ENCODE assay signal across 16 cellular contexts in genomic region chr4:8383451-8384160, GRCh38. TPM values are rescaled to one million over a fixed set of nuclear protein-coding genes. Genes with fewer than 3 reads are reported as not detected.
DNase-seq lines count a peak whose midpoint lies in the region; ATAC-seq, FAIRE-seq and TF ChIP-seq lines count a peak whose summit lies in the region.
"Had no signal": no experiment of that assay in that cellular context is flagged by ENCODE, and none has a peak within 500 bp of the region (broad histone marks: within the 10 kb centered on the region; RNA-seq: fewer than 3 reads in every experiment).

No MANE protein-coding gene starts in this region.

- peaks cover 24% of the 10 kb centered on the region for H3K36me3 Mint-ChIP-seq in astrocyte (ENCODE audit: low read depth, unreplicated experiment)
- H3K36me3 Mint-ChIP-seq in natural killer cell treated with Interleukin-12 subunit alpha and Interleukin-12 subunit beta and Interleukin-15 and Interleukin-18, amount 100 ng/mL, for 72 hours, result no peaks in the 10 kb centered on the region

- no peaks in the 10 kb centered on the region for H3K9me3 Mint-ChIP-seq in astrocyte (ENCODE audit: unreplicated experiment)
- no peaks in the 10 kb centered on the region for H3K9me3 Mint-ChIP-seq in natural killer cell treated with Interleukin-12 subunit alpha and Interleukin-12 subunit beta and Interleukin-15 and Interleukin-18, amount 100 ng/mL, for 72 hours
- H3K9me3 Mint-ChIP-seq: activated naive CD4-positive, alpha-beta T cell treated with anti-CD3 and anti-CD28 coated beads, Interleukin-2, amount 50 U/mL, for 24 hours; naive thymus-derived CD8-positive, alpha-beta T cell had no signal

- no peaks in the 10 kb centered on the region for H3K27me3 Mint-ChIP-seq in astrocyte (ENCODE audit: low read depth, unreplicated experiment)
- H3K27me3 Mint-ChIP-seq in natural killer cell treated with Interleukin-12 subunit alpha and Interleukin-12 subunit beta and Interleukin-15 and Interleukin-18, amount 100 ng/mL, for 72 hours, result no peaks in the 10 kb centered on the region
- H3K27me3 Mint-ChIP-seq: activated naive CD4-positive, alpha-beta T cell treated with anti-CD3 and anti-CD28 coated beads, Interleukin-2, amount 50 U/mL, for 24 hours; naive thymus-derived CD8-positive, alpha-beta T cell had no signal

- peak overlapping the region; percentile 68 to 99 (median 93) for H3K4me2 ChIP-seq in BLaER1 treated with 17β-estradiol and CSF1 and Interleukin-3, amounts not matched to agents 10 nM and 100 nM
- no peak overlapping the region for H3K4me2 ChIP-seq in astrocyte (ENCODE audit: low read length)

- no peak for TF ChIP-seq POLR2A in Peyer's patch (IDR thresholded peaks at IDR 0.05)

- H3K4me3 ChIP-seq in BLaER1 treated with 17β-estradiol and CSF1 and Interleukin-3, amounts not matched to agents 10 nM and 100 nM, result peak overlapping the region in 6 of 10 experiments; percentile 1 to 56 (median 37); a peak in 12 of 20 replicates
- H3K4me3 ChIP-seq in astrocyte (ENCODE audit: insufficient read depth, low read depth, low read length), result no peak overlapping the region
- H3K4me3 ChIP-seq in iPS-15b (ENCODE audit: low read depth, low read length), result no peak overlapping the region
- H3K4me3 ChIP-seq in rectal smooth muscle tissue (ENCODE audit: low read length), result no peak overlapping the region
- H3K4me3 ChIP-seq in Peyer's patch, result no peak overlapping the region

- H3K4me1 ChIP-seq in BLaER1 treated with 17β-estradiol and CSF1 and Interleukin-3, amounts not matched to agents 10 nM and 100 nM, result peaks cover 60 to 100% (median 98%) of the 10 kb centered on the region in 10 experiments
- H3K4me1 ChIP-seq in astrocyte (ENCODE audit: insufficient read depth, low read length), result no peaks in the 10 kb centered on the region
- no peaks in the 10 kb centered on the region for H3K4me1 ChIP-seq in iPS-15b (ENCODE audit: control insufficient read depth, insufficient read depth, low read length)
- H3K4me1 ChIP-seq in rectal smooth muscle tissue (ENCODE audit: control insufficient read depth, insufficient read depth, low read length), result peaks cover 12% of the 10 kb centered on the region
- H3K4me1 ChIP-seq in Peyer's patch, result no peaks in the 10 kb centered on the region

- peak overlapping the region in 10 of 11 experiments; percentile 2 to 83 (median 68); a peak in 18 of 22 replicates for H3K9ac ChIP-seq in BLaER1 treated with 17β-estradiol and CSF1 and Interleukin-3, amounts not matched to agents 10 nM and 100 nM
- H3K9ac ChIP-seq in astrocyte (ENCODE audit: low read length), result no peak overlapping the region
- H3K9ac ChIP-seq in iPS-15b (ENCODE audit: low read depth, low read length), result peak overlapping the region; percentile 5
- no peak overlapping the region for H3K9ac ChIP-seq in rectal smooth muscle tissue (ENCODE audit: low read length)

- no peak overlapping the region for H3K4me3 Mint-ChIP-seq in astrocyte (ENCODE audit: unreplicated experiment)
- H3K4me3 Mint-ChIP-seq in natural killer cell treated with Interleukin-12 subunit alpha and Interleukin-12 subunit beta and Interleukin-15 and Interleukin-18, amount 100 ng/mL, for 72 hours, result no peak overlapping the region
- H3K4me3 Mint-ChIP-seq: activated naive CD4-positive, alpha-beta T cell treated with anti-CD3 and anti-CD28 coated beads, Interleukin-2, amount 50 U/mL, for 24 hours; naive thymus-derived CD8-positive, alpha-beta T cell had no signal

- peaks cover 7% of the 10 kb centered on the region for H3K4me1 Mint-ChIP-seq in astrocyte (ENCODE audit: low read depth, unreplicated experiment)
- H3K4me1 Mint-ChIP-seq in natural killer cell treated with Interleukin-12 subunit alpha and Interleukin-12 subunit beta and Interleukin-15 and Interleukin-18, amount 100 ng/mL, for 72 hours (ENCODE audit: low read depth in 2 of 2), result peaks cover 0 to 3% of the 10 kb centered on the region in 2 donors
- H3K4me1 Mint-ChIP-seq: activated naive CD4-positive, alpha-beta T cell treated with anti-CD3 and anti-CD28 coated beads, Interleukin-2, amount 50 U/mL, for 24 hours had no signal

- no peaks in the 10 kb centered on the region; a peak in 1 of 22 replicates for H4K20me1 ChIP-seq in BLaER1 treated with 17β-estradiol and CSF1 and Interleukin-3, amounts not matched to agents 10 nM and 100 nM
- peaks cover 41% of the 10 kb centered on the region for H4K20me1 ChIP-seq in astrocyte (ENCODE audit: insufficient read depth, low read length)

- no peak for FAIRE-seq in astrocyte (lab: Jason Lieb, UNC)

- no peak for ATAC-seq in natural killer cell treated with Interleukin-12 subunit alpha and Interleukin-12 subunit beta and Interleukin-15 and Interleukin-18, amount 100 ng/mL, for 72 hours
- ATAC-seq: naive thymus-derived CD8-positive, alpha-beta T cell had no signal

- H3K36me3 ChIP-seq in BLaER1 treated with 17β-estradiol and CSF1 and Interleukin-3, amounts not matched to agents 10 nM and 100 nM, result peaks cover 0 to 29% (median 7%) of the 10 kb centered on the region in 11 experiments; a peak in 12 of 22 replicates
- H3K36me3 ChIP-seq in astrocyte (ENCODE audit: insufficient read depth, low read length), result no peaks in the 10 kb centered on the region
- peaks cover 3% of the 10 kb centered on the region for H3K36me3 ChIP-seq in iPS-15b (ENCODE audit: control insufficient read depth, insufficient read depth, low read length)
- peaks cover 12% of the 10 kb centered on the region for H3K36me3 ChIP-seq in rectal smooth muscle tissue (ENCODE audit: control insufficient read depth, insufficient read depth, low read length)
- peaks cover 0 to 17% (median 0%) of the 10 kb centered on the region in 3 donors for H3K36me3 ChIP-seq in Peyer's patch

- H3K79me2 ChIP-seq in astrocyte (ENCODE audit: insufficient read depth, low read length), result no peaks in the 10 kb centered on the region

- H3K27me3 ChIP-seq in BLaER1 treated with 17β-estradiol and CSF1 and Interleukin-3, amounts not matched to agents 10 nM and 100 nM, result peaks cover 0 to 18% (median 0%) of the 10 kb centered on the region in 11 experiments; a peak in 4 of 22 replicates
- no peaks in the 10 kb centered on the region for H3K27me3 ChIP-seq in astrocyte (ENCODE audit: insufficient read depth, low read length)
- H3K27me3 ChIP-seq in iPS-15b (ENCODE audit: control insufficient read depth, insufficient read depth, low read length), result no peaks in the 10 kb centered on the region
- H3K27me3 ChIP-seq in rectal smooth muscle tissue (ENCODE audit: control insufficient read depth, insufficient read depth, low read length), result no peaks in the 10 kb centered on the region
- no peaks in the 10 kb centered on the region for H3K27me3 ChIP-seq in Peyer's patch

- peak overlapping the region; percentile 12 for H3K27ac Mint-ChIP-seq in astrocyte (ENCODE audit: unreplicated experiment)
- no peak overlapping the region for H3K27ac Mint-ChIP-seq in natural killer cell treated with Interleukin-12 subunit alpha and Interleukin-12 subunit beta and Interleukin-15 and Interleukin-18, amount 100 ng/mL, for 72 hours
- H3K27ac Mint-ChIP-seq: activated naive CD4-positive, alpha-beta T cell treated with anti-CD3 and anti-CD28 coated beads, Interleukin-2, amount 50 U/mL, for 24 hours; naive thymus-derived CD8-positive, alpha-beta T cell had no signal

- no peak overlapping the region for H2AFZ ChIP-seq in astrocyte (ENCODE audit: low read depth, low read length)

- TF ChIP-seq CTCF in astrocyte (IDR thresholded peaks at IDR 0.05; ENCODE audit: insufficient read depth, low read depth, low read length) (no peak), Peyer's patch (IDR thresholded peaks at IDR 0.05) (no peak)

- peak overlapping the region in 10 of 11 experiments; percentile 23 to 92 (median 81); a peak in 20 of 22 replicates for H3K27ac ChIP-seq in BLaER1 treated with 17β-estradiol and CSF1 and Interleukin-3, amounts not matched to agents 10 nM and 100 nM
- H3K27ac ChIP-seq in astrocyte (ENCODE audit: low read depth, low read length) (no peak overlapping the region), rectal smooth muscle tissue (ENCODE audit: low read depth, low read length) (peak overlapping the region; percentile 55), Peyer's patch (no peak overlapping the region)

- no peaks in the 10 kb centered on the region for H3K9me3 ChIP-seq in BLaER1 treated with 17β-estradiol and CSF1 and Interleukin-3, amounts not matched to agents 10 nM and 100 nM (replicated peaks in 1 of 11)
- H3K9me3 ChIP-seq in astrocyte (ENCODE audit: insufficient read depth, low read depth, low read length) (no peaks in the 10 kb centered on the region), iPS-15b (ENCODE audit: control insufficient read depth, insufficient read depth, low read length) (no peaks in the 10 kb centered on the region), Peyer's patch (no peaks in the 10 kb centered on the region)

- DNase-seq in astrocyte (ENCODE audit: low read depth) (peak; percentile 57), NCI-H2107 treated with DMSO at 0.1 percent for 48 hours (lab: John Stamatoyannopoulos, UW; ENCODE audit: unreplicated experiment) (no peak), OCI-M2 (lab: John Stamatoyannopoulos, UW; ENCODE audit: unreplicated experiment) (no peak), Peyer's patch (no peak)
- DNase-seq in natural killer cell treated with Interleukin-12 subunit alpha and Interleukin-12 subunit beta and Interleukin-15 and Interleukin-18, amount 100 ng/mL, for 72 hours (ENCODE audit: low spot score), result no peak
- DNase-seq: DMS153; naive thymus-derived CD8-positive, alpha-beta T cell; NCI-H1417 treated with DMSO at 0.1 percent for 48 hours; NCI-H526 treated with DMSO at 0.1 percent for 48 hours; SIG-M5; stimulated activated CD4-positive, alpha-beta T cell treated with anti-CD3 and anti-CD28 coated beads, Interleukin-15, amount 100 ng/mL, for 24 hours; stimulated activated CD8-positive, alpha-beta memory T cell treated with anti-CD3 and anti-CD28 coated beads, Interleukin-4, amount 100 ng/mL, for 48 hours had no signal

RNA-seq across cellular contexts. Expression of gene ACOX3, which starts 56.9 kb away (rescaled TPM):
- total RNA-seq in astrocyte, result 45.6 and 54.6 TPM in 2 replicates
- total RNA-seq in natural killer cell treated with Interleukin-12 subunit alpha and Interleukin-12 subunit beta and Interleukin-15 and Interleukin-18, amount 100 ng/mL, for 72 hours, result 10 to 100 TPM; 19.9 to 22.2 TPM
- 10 to 100 TPM; 17.2 to 95.7 (median 43.7) TPM for total RNA-seq in Peyer's patch

RNA-seq across cellular contexts. Expression of gene TRMT44, which starts 57.0 kb away (rescaled TPM):
- total RNA-seq in astrocyte (12.2 and 18.0 TPM in 2 replicates), Peyer's patch (10 to 100 TPM; 16.8 to 31.6 (median 28.1) TPM)
- total RNA-seq in natural killer cell treated with Interleukin-12 subunit alpha and Interleukin-12 subunit beta and Interleukin-15 and Interleukin-18, amount 100 ng/mL, for 72 hours, result 10 to 100 TPM; 23.8 to 57.1 TPM

Comparison
In these comparisons a context has a peak if more than half of its experiments do, and no peak if none do; other contexts are left out.
1. H3K27ac ChIP-seq: peak in BLaER1 treated with 17β-estradiol and CSF1 and Interleukin-3, amounts not matched to agents 10 nM and 100 nM (10 of 11) and rectal smooth muscle tissue (single experiment); none in astrocyte (single experiment) and Peyer's patch (0 of 4).
2. H3K4me3 ChIP-seq: peak in BLaER1 treated with 17β-estradiol and CSF1 and Interleukin-3, amounts not matched to agents 10 nM and 100 nM (6 of 10); none in astrocyte (single experiment), iPS-15b (single experiment), rectal smooth muscle tissue (single experiment) and Peyer's patch (0 of 4).
3. H3K9ac ChIP-seq: peak in BLaER1 treated with 17β-estradiol and CSF1 and Interleukin-3, amounts not matched to agents 10 nM and 100 nM (10 of 11) and iPS-15b (single experiment); none in astrocyte (single experiment) and rectal smooth muscle tissue (single experiment).